ENCODE assay signal across 10 cellular contexts in genomic region chr4:186554485-186554884, GRCh38. TPM values are rescaled to one million over a fixed set of nuclear protein-coding genes. Genes with fewer than 3 reads are reported as not detected.
DNase-seq lines count a peak whose midpoint lies in the region; ATAC-seq, FAIRE-seq and TF ChIP-seq lines count a peak whose summit lies in the region.
"Had no signal": no experiment of that assay in that cellular context is flagged by ENCODE, and none has a peak within 500 bp of the region (broad histone marks: within the 10 kb centered on the region; RNA-seq: fewer than 3 reads in every experiment).

No MANE protein-coding gene starts in this region.

- ATAC-seq in GM18870 (IDR thresholded peaks at IDR 0.05; ENCODE audit: unreplicated experiment), result no peak

- no peak overlapping the region for H3K23ac ChIP-seq in mesenchymal stem cell (ENCODE audit: low read length in 2 of 2)

- peak; percentile 11 for DNase-seq in LHCN-M2 (ENCODE audit: low read depth)
- peak; percentile 48 for DNase-seq in bronchial epithelial cell (ENCODE audit: low read depth)
- DNase-seq in mesenchymal stem cell, result no peak
- no peak for DNase-seq in activated CD4-positive, CD25-positive, alpha-beta regulatory T cell treated with anti-CD3 and anti-CD28 coated beads, Interleukin-2, amount 50 U/mL, for 72 hours
- no peak for DNase-seq in RCC 7860 (ENCODE audit: low spot score)
- no peak for DNase-seq in GM13976 (ENCODE audit: low spot score)
- DNase-seq: activated naive CD4-positive, alpha-beta T cell treated with anti-CD3 and anti-CD28 coated beads, Interleukin-2, amount 10 ng/mL, durations not matched to agents 7 days and 5 days had no signal

- H3K27me3 ChIP-seq in ACC112 (ENCODE audit: insufficient read depth, low read length) (peaks cover 80% of the 10 kb centered on the region), bronchial epithelial cell (ENCODE audit: control insufficient read depth, insufficient read depth, low read length) (peaks cover 1% of the 10 kb centered on the region), mesenchymal stem cell (ENCODE audit: control insufficient read depth in 1 of 2, insufficient read depth in 1 of 2, low read length in 2 of 2) (peaks cover 22 to 67% of the 10 kb centered on the region in 2 experiments)

- H2BK5ac ChIP-seq in mesenchymal stem cell (ENCODE audit: low read depth, low read length, poor library complexity, severe bottlenecking), result no peak overlapping the region

- no peak overlapping the region for H4K91ac ChIP-seq in mesenchymal stem cell (ENCODE audit: low read length)

- no peaks in the 10 kb centered on the region for H3K9me3 ChIP-seq in mesenchymal stem cell (ENCODE audit: control insufficient read depth, low read length)

- peaks cover 15% of the 10 kb centered on the region for H3K4me1 ChIP-seq in ACC112 (ENCODE audit: control insufficient read depth, insufficient read depth, low read length, unreplicated experiment)
- H3K4me1 ChIP-seq in mesenchymal stem cell (ENCODE audit: control insufficient read depth, insufficient read depth, low read depth, low read length), result peaks cover 10% of the 10 kb centered on the region

- no peak overlapping the region for H3K14ac ChIP-seq in mesenchymal stem cell (ENCODE audit: low read length in 2 of 2)

- no peak overlapping the region for H2AK5ac ChIP-seq in mesenchymal stem cell (ENCODE audit: low read length, severe bottlenecking)

- 11% methylated on average over 12 of the region's 13 CpGs for WGBS in mesenchymal stem cell

- TF ChIP-seq CTCF in bronchial epithelial cell (IDR thresholded peaks at IDR 0.05; ENCODE audit: insufficient read depth, low read length, severe bottlenecking), result peak; percentile 54
- no peak for TF ChIP-seq CTCF in GM13976 (IDR thresholded peaks at IDR 0.05; ENCODE audit: borderline replicate concordance, control extremely low read depth, extremely low read depth, insufficient read depth, missing control alignments)

- H3K18ac ChIP-seq in mesenchymal stem cell (ENCODE audit: low read depth in 1 of 2, low read length in 2 of 2), result no peak overlapping the region

- no peak overlapping the region for H3K4ac ChIP-seq in mesenchymal stem cell (ENCODE audit: low read depth in 1 of 2, low read length in 2 of 2)

- no peak overlapping the region for H3K27ac ChIP-seq in ACC112 (ENCODE audit: low read depth, low read length)
- H3K27ac ChIP-seq in mesenchymal stem cell (ENCODE audit: low read length, poor library complexity, severe bottlenecking), result no peak overlapping the region

- peak overlapping the region; percentile 80 for H3K4me2 ChIP-seq in mesenchymal stem cell (ENCODE audit: low read length, poor library complexity, severe bottlenecking)

- H3K9ac ChIP-seq in mesenchymal stem cell (ENCODE audit: low read length), result no peak overlapping the region

- in situ Hi-C loops in GM13976 (cut with MboI; ENCODE audit: low sequenced_read_pairs, unreplicated experiment), result no loop called here

- no peak overlapping the region for H2BK12ac ChIP-seq in mesenchymal stem cell (ENCODE audit: low read length in 2 of 2)

- H2AFZ ChIP-seq in ACC112 (ENCODE audit: low read length, unreplicated experiment), result no peak overlapping the region
- no peak overlapping the region for H2AFZ ChIP-seq in mesenchymal stem cell (ENCODE audit: low read depth, low read length)

- H3K36me3 ChIP-seq in ACC112 (ENCODE audit: insufficient read depth, low read length), result no peaks in the 10 kb centered on the region
- H3K36me3 ChIP-seq in bronchial epithelial cell (ENCODE audit: control insufficient read depth, insufficient read depth, low read length), result no peaks in the 10 kb centered on the region
- H3K36me3 ChIP-seq in mesenchymal stem cell (ENCODE audit: control insufficient read depth in 1 of 2, insufficient read depth in 2 of 2, low read depth in 1 of 2, low read length in 2 of 2), result no peaks in the 10 kb centered on the region

- no peak overlapping the region for H4K8ac ChIP-seq in mesenchymal stem cell (ENCODE audit: low read length)

- H2BK15ac ChIP-seq in mesenchymal stem cell (ENCODE audit: low read depth, poor library complexity, severe bottlenecking), result no peak overlapping the region

- H2BK120ac ChIP-seq in mesenchymal stem cell (ENCODE audit: low read depth, low read length), result no peak overlapping the region

- H3K4me3 ChIP-seq in ACC112 (ENCODE audit: low read depth, low read length), result peak overlapping the region; percentile 66
- H3K4me3 ChIP-seq in bronchial epithelial cell (ENCODE audit: low read depth, low read length), result peak overlapping the region; percentile 39
- peak overlapping the region in 1 of 2 experiments; percentile 69 for H3K4me3 ChIP-seq in mesenchymal stem cell (ENCODE audit: insufficient read depth in 1 of 2, low read depth in 1 of 2, low read length in 2 of 2)

- no peaks in the 10 kb centered on the region for H3K79me2 ChIP-seq in ACC112 (ENCODE audit: control insufficient read depth, insufficient read depth, low read length, unreplicated experiment)

- H3K79me1 ChIP-seq in mesenchymal stem cell (replicated peaks; ENCODE audit: low read length, poor library complexity, severe bottlenecking), result no peaks in the 10 kb centered on the region

- FAIRE-seq in bronchial epithelial cell (lab: Jason Lieb, UNC) (no peak), RCC 7860 (lab: Jason Lieb, UNC) (no peak)

RNA-seq across cellular contexts. Expression of gene MTNR1A, which starts 0.9 kb away (rescaled TPM):
- total RNA-seq in LHCN-M2 (2014; rRNA removed) (not detected in 2 replicates), bronchial epithelial cell (0.26 and 0.38 TPM in 2 replicates)
- polyA plus RNA-seq in LHCN-M2 (2012), result not detected
- 0.06 TPM for polyA plus RNA-seq in mesenchymal stem cell (2013, experiment 1 of 2)
- polyA plus RNA-seq in mesenchymal stem cell (2013, experiment 2 of 2), result 0.04 TPM
- total RNA-seq: subcutaneous adipose tissue had no signal

Comparison
In these comparisons a context has a peak if more than half of its experiments do, and no peak if none do; other contexts are left out.
1. DNase-seq: peak in LHCN-M2 (single experiment) and bronchial epithelial cell (single experiment); none in mesenchymal stem cell (single experiment), activated CD4-positive, CD25-positive, alpha-beta regulatory T cell treated with anti-CD3 and anti-CD28 coated beads, Interleukin-2, amount 50 U/mL, for 72 hours (single experiment), RCC 7860 (single experiment) and GM13976 (single experiment).